ENCODE assay signal across 24 cellular contexts in the genomic region with DNA sequence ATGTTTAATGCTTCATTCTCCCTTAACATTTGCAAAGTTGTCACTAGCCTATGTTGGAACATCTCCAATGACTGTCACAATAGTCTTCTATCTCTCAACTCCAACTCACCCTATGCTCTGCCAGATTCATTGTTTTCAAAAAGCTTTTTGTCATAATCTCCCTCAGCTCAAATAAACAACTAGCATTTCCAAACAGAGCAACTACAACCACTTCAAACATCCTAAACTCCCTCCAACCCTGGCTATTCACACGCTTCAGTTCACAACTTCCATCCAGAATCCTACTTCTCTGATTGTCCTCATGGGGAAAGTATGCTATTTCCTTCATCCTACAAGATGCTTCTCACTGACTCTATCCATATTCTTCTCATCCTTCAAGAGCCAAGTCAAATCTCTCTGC.
A peak's percentile ranks its signal among the peaks of the same experiment; 100 is the strongest.
DNase-seq lines count a peak whose midpoint lies in the region; ATAC-seq, FAIRE-seq and TF ChIP-seq lines count a peak whose summit lies in the region.
"Had no signal": no experiment of that assay in that cellular context is flagged by ENCODE, and none has a peak within 500 bp of the region (broad histone marks: within the 10 kb centered on the region; RNA-seq: fewer than 3 reads in every experiment).

No MANE protein-coding gene starts in this region.

- H3K36me3 Mint-ChIP-seq in T-helper 2 cell treated with Interferon-gamma antibody and Interleukin-4, amounts not matched to agents 5 μg/mL and 100 μg/mL, for 36 hours (ENCODE audit: low read depth) = no peaks in the 10 kb centered on the region

- H3K27me3 ChIP-seq in OCI-LY3 (ENCODE audit: low read depth, low read length) (no peaks in the 10 kb centered on the region), foreskin keratinocyte (no peaks in the 10 kb centered on the region)

- no peak for DNase-seq in T-helper 2 cell treated with Interferon-gamma antibody and Interleukin-4, amounts not matched to agents 5 μg/mL and 100 μg/mL, for 36 hours (ENCODE audit: low spot score)
- DNase-seq in T-helper 2 cell = no peak
- DNase-seq in pons (ENCODE audit: low spot score) = peak; percentile 96
- DNase-seq in H54 (ENCODE audit: insufficient read length, low spot score) = no peak
- DNase-seq in foreskin keratinocyte = no peak
- DNase-seq: 8988T; activated CD4-positive, alpha-beta T cell treated with anti-CD3 and anti-CD28 coated beads, Interleukin-2, amount 50 U/mL, for 1 hour; activated naive CD4-positive, alpha-beta T cell treated with anti-CD3 and anti-CD28 coated beads, Interleukin-2, amount 50 U/mL, for 16 hours; activated T-cell treated with anti-CD3 and anti-CD28 coated beads, Interleukin-2, amount 50 U/mL, for 4 hours; Calu3; endodermal cell; HFFc6; left ventricle myocardium inferior; NCI-H1436; NCI-H524 treated with DMSO at 0.1 percent for 48 hours; psoas muscle; stimulated activated CD4-positive, alpha-beta T cell treated with anti-CD3 and anti-CD28 coated beads, Interleukin-2, amount 100 ng/mL, for 24 hours; stimulated activated naive CD4-positive, alpha-beta T cell treated with Interleukin-2 at 50 U/mL for 16 hours had no signal

- H3K9me3 Mint-ChIP-seq in T-helper 2 cell treated with Interferon-gamma antibody and Interleukin-4, amounts not matched to agents 5 μg/mL and 100 μg/mL, for 36 hours = no peaks in the 10 kb centered on the region
- H3K9me3 Mint-ChIP-seq: activated T-cell treated with anti-CD3 and anti-CD28 coated beads, Interleukin-2, amount 50 U/mL, for 4 hours; endodermal cell; HFFc6 had no signal

- no peak overlapping the region for H3K9ac ChIP-seq in OCI-LY3 (ENCODE audit: low read length)

- TF ChIP-seq CTCF in OCI-LY3 (IDR thresholded peaks at IDR 0.05; ENCODE audit: low read depth, low read length) = no peak
- TF ChIP-seq CTCF in foreskin keratinocyte (conservative IDR thresholded peaks at IDR 0.05) = no peak

- H3K4me3 ChIP-seq in OCI-LY3 (ENCODE audit: low read length) = no peak overlapping the region
- H3K4me3 ChIP-seq: left ventricle myocardium inferior, psoas muscle had no signal

- H3K27ac Mint-ChIP-seq in T-helper 2 cell treated with Interferon-gamma antibody and Interleukin-4, amounts not matched to agents 5 μg/mL and 100 μg/mL, for 36 hours = peak overlapping the region; percentile 11
- H3K27ac Mint-ChIP-seq: endodermal cell, HFFc6 had no signal

- no peaks in the 10 kb centered on the region for H4K20me1 ChIP-seq in OCI-LY3 (ENCODE audit: insufficient read depth, low read length)

- no peak for ATAC-seq in GM21526 (IDR thresholded peaks at IDR 0.05; ENCODE audit: low FRiP score, unreplicated experiment)
- ATAC-seq in foreskin keratinocyte = no peak
- ATAC-seq: activated T-cell treated with anti-CD3 and anti-CD28 coated beads, Interleukin-2, amount 50 U/mL, for 4 hours; psoas muscle had no signal

- no peak for FAIRE-seq in H54 (lab: Jason Lieb, UNC)
- FAIRE-seq: colon had no signal

- no peaks in the 10 kb centered on the region for H3K79me2 ChIP-seq in OCI-LY3 (ENCODE audit: low read length)

- peaks cover 4% of the 10 kb centered on the region for H3K36me3 ChIP-seq in OCI-LY3 (replicated peaks; ENCODE audit: low read depth, low read length)
- H3K36me3 ChIP-seq: left ventricle myocardium inferior had no signal

- peaks cover 2% of the 10 kb centered on the region for H3K27me3 Mint-ChIP-seq in T-helper 2 cell treated with Interferon-gamma antibody and Interleukin-4, amounts not matched to agents 5 μg/mL and 100 μg/mL, for 36 hours (ENCODE audit: low read depth)

- H3K4me2 ChIP-seq in OCI-LY3 (ENCODE audit: low read length) = no peak overlapping the region

- peak overlapping the region; percentile 50; the same call in 1 of the 2 replicates for H2AFZ ChIP-seq in OCI-LY3 (ENCODE audit: low read depth, low read length)

- peak overlapping the region; percentile 79 for H3K27ac ChIP-seq in OCI-LY3 (ENCODE audit: low read length)
- H3K27ac ChIP-seq in angular gyrus (ENCODE audit: low read depth, low read length) = peak overlapping the region; percentile 91
- H3K27ac ChIP-seq in foreskin keratinocyte = no peak overlapping the region
- H3K27ac ChIP-seq: HL-60, left ventricle myocardium inferior, psoas muscle, RWPE1 had no signal

- TF ChIP-seq POLR2A in H54 (IDR thresholded peaks at IDR 0.05; ENCODE audit: low read depth, low read length) = no peak

- peaks cover 35% of the 10 kb centered on the region for H3K4me1 ChIP-seq in OCI-LY3 (ENCODE audit: low read length)
- H3K4me1 ChIP-seq in foreskin keratinocyte = no peaks in the 10 kb centered on the region
- H3K4me1 ChIP-seq: left ventricle myocardium inferior, psoas muscle had no signal

- H3K4me3 Mint-ChIP-seq in T-helper 2 cell treated with Interferon-gamma antibody and Interleukin-4, amounts not matched to agents 5 μg/mL and 100 μg/mL, for 36 hours = no peak overlapping the region
- H3K4me3 Mint-ChIP-seq: activated T-cell treated with anti-CD3 and anti-CD28 coated beads, Interleukin-2, amount 50 U/mL, for 4 hours; endodermal cell; HFFc6 had no signal

- peaks cover 7% of the 10 kb centered on the region for H3K4me1 Mint-ChIP-seq in T-helper 2 cell treated with Interferon-gamma antibody and Interleukin-4, amounts not matched to agents 5 μg/mL and 100 μg/mL, for 36 hours (ENCODE audit: low read depth)

- no peaks in the 10 kb centered on the region for H3K9me3 ChIP-seq in OCI-LY3 (ENCODE audit: insufficient read depth, low read length)
- H3K9me3 ChIP-seq: left ventricle myocardium inferior, psoas muscle had no signal
